8 cellular contexts compared by ENCODE assay signal in the genomic region with DNA sequence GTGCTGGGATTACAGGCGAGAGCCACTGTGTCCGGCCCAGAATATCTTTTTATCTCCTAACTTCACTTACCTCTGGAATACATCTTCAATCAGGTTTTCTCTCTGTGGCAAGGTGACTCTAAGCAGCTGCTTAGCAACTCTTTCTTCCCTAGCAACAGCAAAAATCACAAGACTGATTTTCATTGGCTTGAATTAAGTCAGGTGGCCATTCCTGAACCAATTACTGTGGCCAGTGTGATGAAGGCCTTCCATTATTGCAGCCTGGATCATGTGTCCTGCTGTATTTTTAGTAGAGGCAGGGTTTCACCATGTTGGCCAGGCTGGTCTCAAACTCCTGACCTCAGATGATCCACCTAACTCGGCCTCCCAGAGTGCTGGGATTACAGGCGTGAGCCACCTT. TPM values are rescaled to one million over a fixed set of nuclear protein-coding genes. Genes with fewer than 3 reads are reported as not detected.
DNase-seq lines count a peak whose midpoint lies in the region; ATAC-seq, FAIRE-seq and TF ChIP-seq lines count a peak whose summit lies in the region.

No MANE protein-coding gene starts in this region.

- CTCF ChIA-PET in MCF 10A (lab: Yijun Ruan, JAX) (interaction anchor here (1.4 kb wide), 1 partner anchor 128 kb away, joined by 6 read pairs; no protein-coding TSS in a partner anchor), K562 (lab: Yijun Ruan, JAX; ENCODE audit: low intra/inter-chr PET ratio) (no interaction called here), Caco-2 (lab: Charles Lee) (no interaction called here)

- H3K36me3 ChIP-seq in breast epithelium = no peaks in the 10 kb centered on the region
- H3K36me3 ChIP-seq in K562 (ENCODE audit: control insufficient read depth, insufficient read depth, low read length) = no peaks in the 10 kb centered on the region
- H3K36me3 ChIP-seq in neural cell (ENCODE audit: insufficient read depth, low read length) = no peaks in the 10 kb centered on the region
- H3K36me3 ChIP-seq in Caco-2 (ENCODE audit: control insufficient read depth, insufficient read depth, low read length) = no peaks in the 10 kb centered on the region
- H3K36me3 ChIP-seq in hepatocyte (replicated peaks; ENCODE audit: insufficient read depth, low read depth) = no peaks in the 10 kb centered on the region

- ATAC-seq in K562 = peak; percentile 70

- TF ChIP-seq POLR2A in breast epithelium (IDR thresholded peaks at IDR 0.05) (no peak), K562 (conservative IDR thresholded peaks at IDR 0.05) (no peak)

- H3K79me2 ChIP-seq in K562 (ENCODE audit: control insufficient read depth, insufficient read depth, low read length) = peaks cover under 1% of the 10 kb centered on the region; the same call in 1 of the 3 replicates
- H3K79me2 ChIP-seq in neural cell (replicated peaks; ENCODE audit: insufficient read depth, low read length) = no peaks in the 10 kb centered on the region
- no peaks in the 10 kb centered on the region for H3K79me2 ChIP-seq in hepatocyte

- H3K9me3 Mint-ChIP-seq in MCF 10A (ENCODE audit: unreplicated experiment) = no peaks in the 10 kb centered on the region
- no peaks in the 10 kb centered on the region for H3K9me3 Mint-ChIP-seq in Caco-2 (ENCODE audit: unreplicated experiment)

- H3K27ac Mint-ChIP-seq in MCF 10A (ENCODE audit: low read depth, unreplicated experiment) (no peak overlapping the region), Caco-2 (ENCODE audit: unreplicated experiment) (no peak overlapping the region)

- no peak overlapping the region for H2AFZ ChIP-seq in K562 (ENCODE audit: low read depth, low read length)
- H2AFZ ChIP-seq in neural cell (ENCODE audit: low read depth, low read length) = peak overlapping the region; percentile 51
- no peak overlapping the region for H2AFZ ChIP-seq in hepatocyte

- H3K4me3 Mint-ChIP-seq in MCF 10A (ENCODE audit: unreplicated experiment) = no peak overlapping the region
- H3K4me3 Mint-ChIP-seq in Caco-2 (ENCODE audit: unreplicated experiment) = no peak overlapping the region

- intact Hi-C loops in MCF 10A (cut with micrococcal nuclease) (no loop called here), breast epithelium (cut with DNase I; ENCODE audit: low total_unique reads) (no loop called here), K562 (cut with micrococcal nuclease) (no loop called here), Caco-2 (cut with micrococcal nuclease; ENCODE audit: unreplicated experiment) (no loop called here)

- no peaks in the 10 kb centered on the region for H3F3A ChIP-seq in neural cell (ENCODE audit: insufficient read depth, low read length, poor library complexity, severe bottlenecking)

- H3K27ac ChIP-seq in breast epithelium (no peak overlapping the region), K562 (ENCODE audit: extremely low read depth, low read depth, low read length) (no peak overlapping the region), neural cell (ENCODE audit: low read length) (peak overlapping the region; percentile 85), hepatocyte (no peak overlapping the region)

- no peak for TF ChIP-seq CTCF in MCF 10A (IDR thresholded peaks at IDR 0.05; ENCODE audit: unreplicated experiment)
- TF ChIP-seq CTCF in breast epithelium (IDR thresholded peaks at IDR 0.05) = no peak
- no peak for TF ChIP-seq CTCF in K562 (IDR thresholded peaks at IDR 0.05 in 2 of 3, conservative IDR thresholded peaks at IDR 0.05 in 1 of 3; ENCODE audit: insufficient read depth in 2 of 3, low read depth in 1 of 3, low read length in 3 of 3)
- TF ChIP-seq CTCF in neural cell (IDR thresholded peaks at IDR 0.05; ENCODE audit: poor library complexity, severe bottlenecking) = no peak
- TF ChIP-seq CTCF in Caco-2 (IDR thresholded peaks at IDR 0.05; ENCODE audit: insufficient read depth in 1 of 2, low read depth in 1 of 2, low read length in 1 of 2, severe bottlenecking in 1 of 2, unreplicated experiment in 1 of 2) = no peak
- TF ChIP-seq CTCF in hepatocyte (IDR thresholded peaks at IDR 0.05; ENCODE audit: poor library complexity) = no peak

- BruUV-seq in MCF 10A (replicated peaks; lab: Mats Ljungman, UMichigan) (no TSS peak), K562 (replicated peaks; lab: Mats Ljungman, UMichigan) (no TSS peak), Caco-2 (replicated peaks; lab: Mats Ljungman, UMichigan) (no TSS peak)

- H3K4me1 ChIP-seq in breast epithelium (peaks cover 0 to 3% of the 10 kb centered on the region in 2 donors), K562 (replicated peaks in 1 of 2; ENCODE audit: control insufficient read depth in 2 of 2, insufficient read depth in 2 of 2, low read length in 2 of 2) (peaks cover 11 to 50% of the 10 kb centered on the region in 2 experiments; a peak in 4 of 5 replicates), Caco-2 (peaks cover under 1% of the 10 kb centered on the region; the same call in 1 of the 2 replicates), hepatocyte (ENCODE audit: insufficient read depth) (peaks cover 1% of the 10 kb centered on the region)

- WGBS in K562 (ENCODE audit: insufficient coverage, low coverage, missing lambda C conversion rate) = 70% methylated on average over 4 of the region's 4 CpGs
- 86% methylated on average over 4 of the region's 4 CpGs for WGBS in hepatocyte (ENCODE audit: low lambda C conversion rate, missing lambda C conversion rate)

- POLR2A ChIA-PET in MCF 10A (lab: Yijun Ruan, JAX) (interaction anchor here (0.7 to 2.4 kb wide), 2 partner anchors 11 to 313 kb away, joined by 4 to 7 read pairs; no protein-coding TSS in a partner anchor), K562 (lab: Yijun Ruan, JAX) (interaction anchor here (0.7 to 0.8 kb wide), 2 partner anchors 104 to 128 kb away, joined by 3 to 4 read pairs; no protein-coding TSS in a partner anchor), Caco-2 (lab: Charles Lee) (interaction anchor here (1.2 kb wide), 1 partner anchor 11 kb away, joined by 6 read pairs; no protein-coding TSS in a partner anchor)

- H3K9ac ChIP-seq in K562 (ENCODE audit: insufficient read depth in 1 of 2, low read depth in 2 of 2, low read length in 2 of 2) (no peak overlapping the region), neural cell (ENCODE audit: low read length) (peak overlapping the region; percentile 43)

- peaks cover 0 to 13% of the 10 kb centered on the region in 2 donors for H3K27me3 ChIP-seq in breast epithelium
- H3K27me3 ChIP-seq in K562 (ENCODE audit: control insufficient read depth in 2 of 2, insufficient read depth in 2 of 2, low read length in 2 of 2) = no peaks in the 10 kb centered on the region
- H3K27me3 ChIP-seq in neural cell (ENCODE audit: insufficient read depth, low read depth, low read length) = peaks cover 4% of the 10 kb centered on the region
- no peaks in the 10 kb centered on the region for H3K27me3 ChIP-seq in Caco-2 (replicated peaks; ENCODE audit: control insufficient read depth, insufficient read depth, low read length)
- H3K27me3 ChIP-seq in hepatocyte = peaks cover 6% of the 10 kb centered on the region

- no peak for TF ChIP-seq EP300 in K562 (IDR thresholded peaks at IDR 0.05; ENCODE audit: low read length)
- peak; percentile 22 for TF ChIP-seq EP300 in neural cell (conservative IDR thresholded peaks at IDR 0.05; ENCODE audit: poor library complexity, severe bottlenecking)

- H3K4me2 ChIP-seq in K562 (ENCODE audit: insufficient read depth, low read length) = no peak overlapping the region
- H3K4me2 ChIP-seq in neural cell (ENCODE audit: low read length) = no peak overlapping the region
- H3K4me2 ChIP-seq in hepatocyte = no peak overlapping the region

- H3K36me3 Mint-ChIP-seq in MCF 10A (ENCODE audit: insufficient read depth, unreplicated experiment) (no peaks in the 10 kb centered on the region), Caco-2 (ENCODE audit: insufficient read depth, unreplicated experiment) (peaks cover 10% of the 10 kb centered on the region)

- in situ Hi-C loops in K562 (cut with MboI) = no loop called here

- peaks cover 27% of the 10 kb centered on the region for H3K4me1 Mint-ChIP-seq in MCF 10A (ENCODE audit: insufficient read depth, unreplicated experiment)
- no peaks in the 10 kb centered on the region for H3K4me1 Mint-ChIP-seq in Caco-2 (ENCODE audit: low read depth, unreplicated experiment)

- H3K4me3 ChIP-seq in breast epithelium (no peak overlapping the region), K562 (no peak overlapping the region), neural cell (ENCODE audit: low read length) (peak overlapping the region; percentile 68), Caco-2 (ENCODE audit: low read depth, low read length) (no peak overlapping the region), hepatocyte (no peak overlapping the region)

- no peaks in the 10 kb centered on the region for H3K9me3 ChIP-seq in breast epithelium
- H3K9me3 ChIP-seq in K562 (replicated peaks; ENCODE audit: control insufficient read depth, insufficient read depth, low read depth, low read length) = no peaks in the 10 kb centered on the region
- no peaks in the 10 kb centered on the region for H3K9me3 ChIP-seq in neural cell (ENCODE audit: low read length)
- no peaks in the 10 kb centered on the region for H3K9me3 ChIP-seq in Caco-2
- H3K9me3 ChIP-seq in hepatocyte (ENCODE audit: low read depth) = no peaks in the 10 kb centered on the region

- peak; percentile 76 for DNase-seq in MCF 10A (ENCODE audit: unreplicated experiment)
- no peak for DNase-seq in breast epithelium (ENCODE audit: low spot score in 2 of 2)
- DNase-seq in NCI-H2227 (lab: John Stamatoyannopoulos, UW; ENCODE audit: unreplicated experiment) = peak; percentile 90
- DNase-seq in K562 (ENCODE audit: extremely low read depth in 1 of 4, low spot score in 3 of 4) = peak in 2 of 4 experiments; percentile 47 to 48
- no peak for DNase-seq in Caco-2
- DNase-seq in activated CD8-positive, alpha-beta memory T cell treated with anti-CD3 and anti-CD28 coated beads, Interleukin-2, amount 50 U/mL, for 4 hours = no peak
- no peak for DNase-seq in hepatocyte (ENCODE audit: low spot score)

- H3K27me3 Mint-ChIP-seq in MCF 10A (ENCODE audit: insufficient read depth, unreplicated experiment) (no peaks in the 10 kb centered on the region), Caco-2 (ENCODE audit: insufficient read depth, unreplicated experiment) (no peaks in the 10 kb centered on the region)

- H4K20me1 ChIP-seq in K562 (replicated peaks; ENCODE audit: control insufficient read depth, insufficient read depth, low read length) (no peaks in the 10 kb centered on the region), neural cell (ENCODE audit: insufficient read depth) (no peaks in the 10 kb centered on the region), hepatocyte (ENCODE audit: insufficient read depth, poor library complexity, severe bottlenecking) (no peaks in the 10 kb centered on the region)

- no peak for TF ChIP-seq RAD21 in K562 (CRISPR knock-in tag; conservative IDR thresholded peaks at IDR 0.05 in 1 of 2, IDR thresholded peaks at IDR 0.05 in 1 of 2)
- TF ChIP-seq RAD21 in neural cell (conservative IDR thresholded peaks at IDR 0.05) = no peak

- peak; percentile 84 for FAIRE-seq in K562 (lab: Jason Lieb, UNC)

- H3K9me2 ChIP-seq in neural cell (ENCODE audit: insufficient read depth, low read length) (no peaks in the 10 kb centered on the region), hepatocyte (replicated peaks; ENCODE audit: insufficient read depth) (no peaks in the 10 kb centered on the region)

- H3K9me1 ChIP-seq in K562 (ENCODE audit: control insufficient read depth, insufficient read depth, low read length) = no peaks in the 10 kb centered on the region

RNA-seq across cellular contexts. Expression of a gene that starts 9.0 kb away (rescaled TPM):
- total RNA-seq in MCF 10A (2022) (76.4 and 103 TPM in 2 replicates), breast epithelium (100 to 1,000 TPM in 1 of 3 donors, 10 to 100 TPM in 2; 52.7 to 130 (median 89.1) TPM), K562 (2014; rRNA removed) (38.7 and 44.5 TPM in 2 replicates), K562 (2014; rRNA removed; fragmentation: Illumina TruSeq; extraction: Trizol) (6.1 and 9.7 TPM in 2 replicates), K562 (2015; rRNA removed; fragmentation: Illumina TruSeq; extraction: Trizol) (19.9 and 25.0 TPM in 2 replicates), K562 (2021) (148 and 160 TPM in 2 replicates), Caco-2 (2022) (25.5 and 30.8 TPM in 2 replicates), hepatocyte (45.6 and 50.2 TPM in 2 replicates)
- total RNA-seq in K562 (2011; cell fraction: chromatin; rRNA removed; ENCODE audit: low replicate concordance) = 209 and 457 TPM in 2 replicates
- 301 and 327 TPM in 2 replicates for total RNA-seq in K562 (2011; cell fraction: nucleolus; rRNA removed)
- 219 and 259 TPM in 2 replicates for total RNA-seq in K562 (2011; cell fraction: nucleoplasm; rRNA removed)
- polyA plus RNA-seq in K562 (2011; rRNA removed) (34.4 and 64.2 TPM in 2 replicates), K562 (2014; fragmentation: Illumina TruSeq; extraction: Trizol) (31.6 and 65.6 TPM in 2 replicates), K562 (2014; fragmentation: Nextera tagmentation; extraction: Ambion mirVana) (under 1 TPM; 0.35 to 0.53 TPM), K562 (2014; rRNA removed) (108 and 112 TPM in 2 replicates), neural cell (55.6 and 59.7 TPM in 2 replicates), hepatocyte (163 and 185 TPM in 2 replicates)
- polyA plus RNA-seq in K562 (2011; cell fraction: cytosol; rRNA removed) = 40.5 and 63.1 TPM in 2 replicates
- 400 and 488 TPM in 2 replicates for polyA plus RNA-seq in K562 (2011; cell fraction: nucleus; rRNA removed)
- polyA plus RNA-seq in K562 (2012) = 256 and 263 TPM in 2 replicates
- 6.8 and 10.0 TPM in 2 replicates for polyA minus RNA-seq in K562 (2011; rRNA and poly(A)+ RNA removed)
- 50.8 and 74.4 TPM in 2 replicates for polyA minus RNA-seq in K562 (2011; cell fraction: cytosol; rRNA and poly(A)+ RNA removed)
- polyA minus RNA-seq in K562 (2011; cell fraction: nucleus; rRNA and poly(A)+ RNA removed) = 47.9 and 57.5 TPM in 2 replicates
- 47.0 and 49.8 TPM in 2 replicates for polyA minus RNA-seq in neural cell

RNA-seq across cellular contexts. Expression of a gene that starts 15.5 kb away (rescaled TPM):
- 41.5 and 44.0 TPM in 2 replicates for total RNA-seq in MCF 10A (2022)
- total RNA-seq in breast epithelium = 10 to 100 TPM; 25.8 to 42.9 (median 34.1) TPM
- 33.3 and 146 TPM in 2 replicates for total RNA-seq in K562 (2011; cell fraction: chromatin; rRNA removed; ENCODE audit: low replicate concordance)
- total RNA-seq in K562 (2011; cell fraction: nucleolus; rRNA removed) = 62.0 and 84.4 TPM in 2 replicates
- total RNA-seq in K562 (2011; cell fraction: nucleoplasm; rRNA removed) = 39.4 and 65.9 TPM in 2 replicates
- 33.7 and 48.0 TPM in 2 replicates for total RNA-seq in K562 (2014; rRNA removed)
- total RNA-seq in K562 (2014; rRNA removed; fragmentation: Illumina TruSeq; extraction: Trizol) = 6.6 and 9.6 TPM in 2 replicates
- total RNA-seq in K562 (2015; rRNA removed; fragmentation: Illumina TruSeq; extraction: Trizol) = 17.5 and 22.3 TPM in 2 replicates
- 54.5 and 58.1 TPM in 2 replicates for total RNA-seq in K562 (2021)
- polyA plus RNA-seq in K562 (2011; rRNA removed) = 18.9 and 24.4 TPM in 2 replicates
- polyA plus RNA-seq in K562 (2011; cell fraction: cytosol; rRNA removed) = 34.0 and 79.0 TPM in 2 replicates
- 68.6 and 104 TPM in 2 replicates for polyA plus RNA-seq in K562 (2011; cell fraction: nucleus; rRNA removed)
- 56.1 and 106 TPM in 2 replicates for polyA plus RNA-seq in K562 (2012)
- polyA plus RNA-seq in K562 (2014; fragmentation: Illumina TruSeq; extraction: Trizol) = 33.7 and 42.0 TPM in 2 replicates
- 1 to 10 TPM; 1.2 to 4.9 TPM for polyA plus RNA-seq in K562 (2014; fragmentation: Nextera tagmentation; extraction: Ambion mirVana)
- polyA plus RNA-seq in K562 (2014; rRNA removed) = 34.2 and 40.4 TPM in 2 replicates
- polyA minus RNA-seq in K562 (2011; rRNA and poly(A)+ RNA removed) = 11.5 and 17.4 TPM in 2 replicates
- polyA minus RNA-seq in K562 (2011; cell fraction: cytosol; rRNA and poly(A)+ RNA removed) = 53.0 and 61.0 TPM in 2 replicates
- 18.8 and 19.9 TPM in 2 replicates for polyA minus RNA-seq in K562 (2011; cell fraction: nucleus; rRNA and poly(A)+ RNA removed)
- polyA plus RNA-seq in neural cell = 3.8 and 6.3 TPM in 2 replicates
- polyA minus RNA-seq in neural cell = 8.6 and 13.1 TPM in 2 replicates
- total RNA-seq in Caco-2 (2022) = 81.6 and 82.6 TPM in 2 replicates
- total RNA-seq in hepatocyte = 22.6 and 44.6 TPM in 2 replicates
- 81.3 and 83.6 TPM in 2 replicates for polyA plus RNA-seq in hepatocyte

Comparison
In these comparisons a context has a peak if more than half of its experiments do, and no peak if none do; other contexts are left out.
1. DNase-seq: peak in MCF 10A (single experiment) and NCI-H2227 (single experiment); none in breast epithelium (0 of 2), Caco-2 (0 of 2), activated CD8-positive, alpha-beta memory T cell treated with anti-CD3 and anti-CD28 coated beads, Interleukin-2, amount 50 U/mL, for 4 hours (single experiment) and hepatocyte (single experiment).